10 cellular contexts compared by ENCODE assay signal in genomic region chr10:109062371-109062770, GRCh38.
DNase-seq lines count a peak whose midpoint lies in the region; ATAC-seq and TF ChIP-seq lines count a peak whose summit lies in the region.
"Had no signal": no experiment of that assay in that cellular context is flagged by ENCODE, and none has a peak within 500 bp of the region (broad histone marks: within the 10 kb centered on the region; RNA-seq: fewer than 3 reads in every experiment).

No MANE protein-coding gene starts in this region.

- peak; percentile 58 for ATAC-seq in GM18861 (IDR thresholded peaks at IDR 0.05; ENCODE audit: unreplicated experiment)
- peak; percentile 55 for ATAC-seq in HG03139 (IDR thresholded peaks at IDR 0.05; ENCODE audit: unreplicated experiment)
- no peak for ATAC-seq in GM19397 (IDR thresholded peaks at IDR 0.05; ENCODE audit: unreplicated experiment)

- DNase-seq in SJCRH30 (peak; percentile 24 to 42), mesendoderm (peak; percentile 26), esophagus squamous epithelium (lab: John Stamatoyannopoulos, UW) (no peak), suprapubic skin (ENCODE audit: low spot score in 2 of 2) (no peak)
- no peak for DNase-seq in stimulated activated naive CD4-positive, alpha-beta T cell (lab: John Stamatoyannopoulos, UW)
- DNase-seq: cortex of kidney, SK-N-SH had no signal

- H3K18ac ChIP-seq in mesendoderm (ENCODE audit: low read length) = no peak overlapping the region

- no peak overlapping the region for H3K4ac ChIP-seq in mesendoderm (ENCODE audit: low read depth, low read length)

- H3K36me3 ChIP-seq in SJCRH30 (no peaks in the 10 kb centered on the region), mesendoderm (ENCODE audit: control insufficient read depth, insufficient read depth, low read length) (no peaks in the 10 kb centered on the region), esophagus squamous epithelium (no peaks in the 10 kb centered on the region), suprapubic skin (no peaks in the 10 kb centered on the region)

- H2AK5ac ChIP-seq in mesendoderm (ENCODE audit: low read length) = no peak overlapping the region

- TF ChIP-seq POLR2A in esophagus squamous epithelium (IDR thresholded peaks at IDR 0.05) (no peak), suprapubic skin (IDR thresholded peaks at IDR 0.05) (no peak)

- H4K5ac ChIP-seq in mesendoderm (ENCODE audit: low read length) = no peak overlapping the region

- H3K23ac ChIP-seq in mesendoderm (ENCODE audit: low read length) = no peak overlapping the region

- H3K27ac ChIP-seq in SJCRH30 (no peak overlapping the region), mesendoderm (ENCODE audit: low read depth, low read length) (no peak overlapping the region), esophagus squamous epithelium (no peak overlapping the region), suprapubic skin (no peak overlapping the region)

- H3K79me1 ChIP-seq in mesendoderm (ENCODE audit: low read length) = no peaks in the 10 kb centered on the region

- no peak overlapping the region for H4K8ac ChIP-seq in mesendoderm (ENCODE audit: low read depth, low read length)

- TF ChIP-seq EP300 in suprapubic skin (IDR thresholded peaks at IDR 0.05) = no peak

- H3K9ac ChIP-seq in mesendoderm (ENCODE audit: low read length) = no peak overlapping the region
- H3K9ac ChIP-seq: SK-N-SH had no signal

- H3K4me1 ChIP-seq in SJCRH30 = no peaks in the 10 kb centered on the region
- H3K4me1 ChIP-seq in mesendoderm (ENCODE audit: control insufficient read depth, low read depth, low read length) = no peaks in the 10 kb centered on the region
- H3K4me1 ChIP-seq in esophagus squamous epithelium = no peaks in the 10 kb centered on the region
- no peaks in the 10 kb centered on the region for H3K4me1 ChIP-seq in suprapubic skin

- H3K9me3 ChIP-seq in SJCRH30 (replicated peaks) = no peaks in the 10 kb centered on the region
- H3K9me3 ChIP-seq in esophagus squamous epithelium = no peaks in the 10 kb centered on the region
- H3K9me3 ChIP-seq in suprapubic skin = no peaks in the 10 kb centered on the region
- H3K9me3 ChIP-seq: SK-N-SH had no signal

- H3K4me3 ChIP-seq in SJCRH30 (no peak overlapping the region), mesendoderm (ENCODE audit: low read length) (no peak overlapping the region), esophagus squamous epithelium (no peak overlapping the region), suprapubic skin (no peak overlapping the region)

- no peak overlapping the region for H2BK15ac ChIP-seq in mesendoderm (replicated peaks; ENCODE audit: low read depth)

- no peaks in the 10 kb centered on the region for H3K79me2 ChIP-seq in mesendoderm (ENCODE audit: control insufficient read depth, insufficient read depth, low read length)

- no peak overlapping the region for H2BK120ac ChIP-seq in mesendoderm (ENCODE audit: low read depth, low read length)

- intact Hi-C loops in esophagus squamous epithelium (cut with DNase I) = no loop called here

- no peak overlapping the region for H3K4me2 ChIP-seq in mesendoderm (ENCODE audit: low read length)
- H3K4me2 ChIP-seq: SK-N-SH had no signal

- H3K56ac ChIP-seq in mesendoderm (ENCODE audit: low read length) = no peak overlapping the region

- H2BK5ac ChIP-seq in mesendoderm (ENCODE audit: low read length) = no peak overlapping the region

- H3K27me3 ChIP-seq in SJCRH30 (no peaks in the 10 kb centered on the region), mesendoderm (ENCODE audit: insufficient read depth, low read length, poor library complexity) (no peaks in the 10 kb centered on the region), esophagus squamous epithelium (no peaks in the 10 kb centered on the region), suprapubic skin (no peaks in the 10 kb centered on the region)

- TF ChIP-seq CTCF in esophagus squamous epithelium (IDR thresholded peaks at IDR 0.05) = no peak
- TF ChIP-seq CTCF in suprapubic skin (IDR thresholded peaks at IDR 0.05) = no peak

Comparison
In these comparisons a context has a peak if more than half of its experiments do, and no peak if none do; other contexts are left out.
1. DNase-seq: peak in SJCRH30 (2 of 2) and mesendoderm (single experiment); none in esophagus squamous epithelium (single experiment), suprapubic skin (0 of 2) and stimulated activated naive CD4-positive, alpha-beta T cell (0 of 6).